15 cellular contexts compared by ENCODE assay signal in genomic region chr15:55218068-55218467, GRCh38. TPM values are rescaled to one million over a fixed set of nuclear protein-coding genes. Genes with fewer than 3 reads are reported as not detected.
DNase-seq lines count a peak whose midpoint lies in the region; ATAC-seq and TF ChIP-seq lines count a peak whose summit lies in the region.
"Had no signal": no experiment of that assay in that cellular context is flagged by ENCODE, and none has a peak within 500 bp of the region (broad histone marks: within the 10 kb centered on the region; RNA-seq: fewer than 3 reads in every experiment).

No MANE protein-coding gene starts in this region.

- no peak for TF ChIP-seq POLR2A in esophagus muscularis mucosa (IDR thresholded peaks at IDR 0.05; ENCODE audit: low read depth)

- H3K27ac ChIP-seq in CD8-positive, alpha-beta T cell (ENCODE audit: low read depth, low read length) = no peak overlapping the region
- H3K27ac ChIP-seq in OCI-LY3 (ENCODE audit: low read length) (no peak overlapping the region), esophagus muscularis mucosa (replicated peaks in 1 of 4) (peak overlapping the region in 3 of 4 donors; percentile 18 to 67 (median 30))
- H3K27ac ChIP-seq: BLaER1, brain microvascular endothelial cell, gastrocnemius medialis, ovary had no signal

- no peak overlapping the region for H3K4me3 ChIP-seq in CD8-positive, alpha-beta T cell (ENCODE audit: low read depth, low read length)
- H3K4me3 ChIP-seq in OCI-LY3 (ENCODE audit: low read length) (no peak overlapping the region), esophagus muscularis mucosa (no peak overlapping the region)
- H3K4me3 ChIP-seq: BLaER1, gastrocnemius medialis, HAP-1, ovary, skin epidermis had no signal

- no peaks in the 10 kb centered on the region for H3K79me2 ChIP-seq in OCI-LY3 (ENCODE audit: low read length)

- H3K36me3 Mint-ChIP-seq in CD8-positive, alpha-beta T cell = peaks cover 21% of the 10 kb centered on the region
- H3K36me3 Mint-ChIP-seq in natural killer cell treated with Interleukin-12 subunit alpha and Interleukin-12 subunit beta and Interleukin-15 and Interleukin-18, amount 100 ng/mL, for 72 hours = peaks cover 26% of the 10 kb centered on the region

- H3K4me1 ChIP-seq in CD8-positive, alpha-beta T cell (ENCODE audit: insufficient read depth, low read length) = peaks cover 28% of the 10 kb centered on the region
- H3K4me1 ChIP-seq in OCI-LY3 (ENCODE audit: low read length) (peaks cover 22% of the 10 kb centered on the region), esophagus muscularis mucosa (peaks cover 0 to 19% (median 8%) of the 10 kb centered on the region in 4 donors)
- H3K4me1 ChIP-seq: gastrocnemius medialis, HAP-1 had no signal

- peaks cover 37% of the 10 kb centered on the region for H3K4me1 Mint-ChIP-seq in CD8-positive, alpha-beta T cell (ENCODE audit: low read depth)
- peaks cover 52 to 61% of the 10 kb centered on the region in 2 donors for H3K4me1 Mint-ChIP-seq in natural killer cell treated with Interleukin-12 subunit alpha and Interleukin-12 subunit beta and Interleukin-15 and Interleukin-18, amount 100 ng/mL, for 72 hours (ENCODE audit: low read depth in 2 of 2)

- DNase-seq in CD8-positive, alpha-beta T cell = no peak
- DNase-seq in esophagus muscularis mucosa (ENCODE audit: extremely low spot score) (no peak), GM03348 (ENCODE audit: low spot score) (no peak), NCI-H2171 treated with DMSO at 0.1 percent for 48 hours (lab: John Stamatoyannopoulos, UW) (no peak), SHP77 treated with DMSO at 0.1 percent for 48 hours (lab: John Stamatoyannopoulos, UW) (no peak), NCI-H1417 treated with DMSO at 0.1 percent for 48 hours (lab: John Stamatoyannopoulos, UW) (no peak)
- no peak for DNase-seq in natural killer cell treated with Interleukin-12 subunit alpha and Interleukin-12 subunit beta and Interleukin-15 and Interleukin-18, amount 100 ng/mL, for 72 hours (ENCODE audit: low spot score)
- DNase-seq: activated gamma-delta T cell, gastrocnemius medialis, ovary had no signal

- intact Hi-C loops in CD8-positive, alpha-beta T cell (cut with DNase I, micrococcal nuclease) = loop anchor here in 1 of 2 experiments (5.0 kb wide), 1 partner anchor 34 kb away; no protein-coding TSS in a partner anchor
- intact Hi-C loops in esophagus muscularis mucosa (cut with DNase I) = no loop called here

- TF ChIP-seq EP300 in esophagus muscularis mucosa (IDR thresholded peaks at IDR 0.05) = no peak

- no peaks in the 10 kb centered on the region for H3K27me3 Mint-ChIP-seq in CD8-positive, alpha-beta T cell (ENCODE audit: low read depth)
- H3K27me3 Mint-ChIP-seq in natural killer cell treated with Interleukin-12 subunit alpha and Interleukin-12 subunit beta and Interleukin-15 and Interleukin-18, amount 100 ng/mL, for 72 hours = no peaks in the 10 kb centered on the region

- H2AFZ ChIP-seq in OCI-LY3 (ENCODE audit: low read depth, low read length) = no peak overlapping the region

- no peak overlapping the region for H3K9ac ChIP-seq in OCI-LY3 (ENCODE audit: low read length)
- H3K9ac ChIP-seq: BLaER1 had no signal

- no peak for ATAC-seq in CD8-positive, alpha-beta T cell
- peak; percentile 21 to 58 for ATAC-seq in natural killer cell treated with Interleukin-12 subunit alpha and Interleukin-12 subunit beta and Interleukin-15 and Interleukin-18, amount 100 ng/mL, for 72 hours

- no peak for TF ChIP-seq CTCF in CD8-positive, alpha-beta T cell (IDR thresholded peaks at IDR 0.05)
- TF ChIP-seq CTCF in OCI-LY3 (IDR thresholded peaks at IDR 0.05; ENCODE audit: low read depth, low read length) (no peak), esophagus muscularis mucosa (IDR thresholded peaks at IDR 0.05) (no peak)

- H3K9me3 Mint-ChIP-seq in CD8-positive, alpha-beta T cell = no peaks in the 10 kb centered on the region
- no peaks in the 10 kb centered on the region for H3K9me3 Mint-ChIP-seq in natural killer cell treated with Interleukin-12 subunit alpha and Interleukin-12 subunit beta and Interleukin-15 and Interleukin-18, amount 100 ng/mL, for 72 hours

- 56% methylated on average over 2 of the region's 2 CpGs for WGBS in esophagus muscularis mucosa

- no peaks in the 10 kb centered on the region for H3K9me3 ChIP-seq in CD8-positive, alpha-beta T cell (ENCODE audit: low read length)
- H3K9me3 ChIP-seq in OCI-LY3 (ENCODE audit: insufficient read depth, low read length) = no peaks in the 10 kb centered on the region
- no peaks in the 10 kb centered on the region for H3K9me3 ChIP-seq in esophagus muscularis mucosa
- H3K9me3 ChIP-seq: BLaER1, gastrocnemius medialis, HAP-1, ovary had no signal

- no peaks in the 10 kb centered on the region for H3K27me3 ChIP-seq in CD8-positive, alpha-beta T cell (ENCODE audit: insufficient read depth, low read length)
- no peaks in the 10 kb centered on the region for H3K27me3 ChIP-seq in OCI-LY3 (ENCODE audit: low read depth, low read length)
- H3K27me3 ChIP-seq in esophagus muscularis mucosa = no peaks in the 10 kb centered on the region
- H3K27me3 ChIP-seq: BLaER1, brain microvascular endothelial cell, gastrocnemius medialis, ovary had no signal

- H4K20me1 ChIP-seq in OCI-LY3 (ENCODE audit: insufficient read depth, low read length) = no peaks in the 10 kb centered on the region
- H4K20me1 ChIP-seq: BLaER1 had no signal

- peak overlapping the region; percentile 41 for H3K27ac Mint-ChIP-seq in CD8-positive, alpha-beta T cell
- peak overlapping the region; percentile 94 to 97 for H3K27ac Mint-ChIP-seq in natural killer cell treated with Interleukin-12 subunit alpha and Interleukin-12 subunit beta and Interleukin-15 and Interleukin-18, amount 100 ng/mL, for 72 hours

- peak overlapping the region; percentile 37 for H3K4me2 ChIP-seq in OCI-LY3 (ENCODE audit: low read length)
- H3K4me2 ChIP-seq: BLaER1 had no signal

- H3K4me3 Mint-ChIP-seq in CD8-positive, alpha-beta T cell = no peak overlapping the region
- peak overlapping the region; percentile 74 for H3K4me3 Mint-ChIP-seq in natural killer cell treated with Interleukin-12 subunit alpha and Interleukin-12 subunit beta and Interleukin-15 and Interleukin-18, amount 100 ng/mL, for 72 hours

- POLR2A ChIA-PET in CD8-positive, alpha-beta T cell (lab: Charles Lee) = interaction anchor here (0.9 to 3.4 kb wide), 4 partner anchors 21 to 190 kb away, joined by 3 to 14 read pairs (median 4); partner anchors contain the start of genes CCPG1, PIERCE2 and RSL24D1

- CTCF ChIA-PET in CD8-positive, alpha-beta T cell (lab: Charles Lee) = interaction anchor here (0.7 to 7.1 kb wide), 15 partner anchors 11 to 221 kb away, joined by 3 to 61 read pairs (median 5); no protein-coding TSS in a partner anchor

- H3K36me3 ChIP-seq in CD8-positive, alpha-beta T cell (ENCODE audit: insufficient read depth, low read length) = no peaks in the 10 kb centered on the region
- no peaks in the 10 kb centered on the region for H3K36me3 ChIP-seq in OCI-LY3 (replicated peaks; ENCODE audit: low read depth, low read length)
- H3K36me3 ChIP-seq in esophagus muscularis mucosa = peaks cover 0 to 16% (median 2%) of the 10 kb centered on the region in 4 donors
- H3K36me3 ChIP-seq: BLaER1, brain microvascular endothelial cell, gastrocnemius medialis, HAP-1, ovary had no signal

RNA-seq across cellular contexts. Expression of gene RSL24D1, which starts 21.3 kb away (rescaled TPM):
- 100 to 1,000 TPM; 181 to 186 TPM for total RNA-seq in CD8-positive, alpha-beta T cell
- total RNA-seq in esophagus muscularis mucosa = 10 to 100 TPM; 49.8 to 92.4 (median 75.5) TPM
- total RNA-seq in natural killer cell treated with Interleukin-12 subunit alpha and Interleukin-12 subunit beta and Interleukin-15 and Interleukin-18, amount 100 ng/mL, for 72 hours = 10 to 100 TPM; 76.0 to 76.1 TPM

Comparison
In these comparisons a context has a peak if more than half of its experiments do, and no peak if none do; other contexts are left out.
1. H3K27ac ChIP-seq: peak in esophagus muscularis mucosa (3 of 4); none in CD8-positive, alpha-beta T cell (single experiment) and OCI-LY3 (single experiment).